Comparison of ENCODE assay signal across 9 cellular contexts in the genomic region with DNA sequence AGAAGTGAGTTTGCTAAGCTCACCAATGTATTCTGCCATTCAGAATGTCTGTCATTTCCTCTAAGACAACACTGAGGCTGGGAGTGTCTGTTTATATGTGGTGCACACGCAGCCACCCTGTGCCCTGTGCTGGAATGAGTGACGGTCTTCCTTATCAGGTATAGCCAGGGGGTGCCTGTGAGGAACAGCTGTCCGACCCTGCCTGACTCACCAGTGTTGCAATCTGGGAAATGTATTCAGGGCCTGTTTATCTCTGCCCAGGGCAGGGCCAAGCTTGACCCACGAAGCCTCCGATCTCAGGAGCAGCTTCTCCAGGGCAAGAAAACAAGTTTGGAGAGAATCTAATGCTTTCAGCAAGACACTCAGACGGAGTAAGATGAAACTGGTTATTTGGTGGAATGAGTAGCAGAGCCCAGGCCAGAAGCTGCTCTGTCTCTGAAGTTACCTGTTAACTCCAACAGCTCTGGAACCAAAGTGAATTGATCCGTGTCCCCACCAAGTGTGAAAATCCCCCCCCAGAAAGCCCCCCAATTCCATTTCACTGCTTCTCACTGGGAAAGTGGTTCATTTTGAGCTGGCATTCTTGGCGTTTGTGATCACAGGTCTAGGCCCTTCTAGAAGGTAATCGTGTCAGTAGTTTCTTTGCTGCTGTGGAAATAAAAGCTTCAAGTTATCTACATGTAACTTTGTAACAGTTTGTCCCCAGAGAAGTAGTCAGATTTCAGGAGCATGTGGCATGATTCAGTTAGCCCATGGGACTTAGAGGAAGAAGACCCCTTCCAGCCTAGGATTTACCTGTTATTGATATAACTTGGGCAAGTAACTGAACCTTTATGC. TPM values are rescaled to one million over a fixed set of nuclear protein-coding genes. Genes with fewer than 3 reads are reported as not detected.
DNase-seq lines count a peak whose midpoint lies in the region; ATAC-seq and TF ChIP-seq lines count a peak whose summit lies in the region.
"Had no signal": no experiment of that assay in that cellular context is flagged by ENCODE, and none has a peak within 500 bp of the region (broad histone marks: within the 10 kb centered on the region; RNA-seq: fewer than 3 reads in every experiment).

No MANE protein-coding gene starts in this region.

- WGBS in esophagus muscularis mucosa, result 76% methylated on average over 9 of the region's 9 CpGs

- H3K27ac ChIP-seq in OCI-LY7 (ENCODE audit: low read depth, low read length, poor library complexity, severe bottlenecking) (no peak overlapping the region), epithelial cell of prostate (peak overlapping the region; percentile 98), esophagus muscularis mucosa (replicated peaks in 1 of 4) (no peak overlapping the region)
- no peak overlapping the region for H3K27ac ChIP-seq in CD4-positive, alpha-beta T cell (ENCODE audit: low read depth, low read length)

- TF ChIP-seq EP300 in esophagus muscularis mucosa (IDR thresholded peaks at IDR 0.05), result no peak

- POLR2A ChIA-PET in OCI-LY7 (lab: Charles Lee), result interaction anchor here (0.5 kb wide), 1 partner anchor 745 kb away, joined by 3 read pairs; no protein-coding TSS in a partner anchor
- POLR2A ChIA-PET in CD4-positive, alpha-beta T cell (lab: Charles Lee), result no interaction called here

- H3K27me3 ChIP-seq in CD4-positive, alpha-beta T cell (ENCODE audit: control insufficient read depth, insufficient read depth, low read length), result no peaks in the 10 kb centered on the region
- H3K27me3 ChIP-seq in esophagus muscularis mucosa, result no peaks in the 10 kb centered on the region

- H3K36me3 Mint-ChIP-seq in nephron (ENCODE audit: low read depth), result no peaks in the 10 kb centered on the region
- H3K36me3 Mint-ChIP-seq in CD4-positive, alpha-beta T cell (ENCODE audit: low read depth), result no peaks in the 10 kb centered on the region
- H3K36me3 Mint-ChIP-seq: activated CD8-positive, alpha-beta memory T cell treated with anti-CD3 and anti-CD28 coated beads, Interleukin-2, amount 10 ng/mL, durations not matched to agents 7 days and 5 days had no signal

- H2AFZ ChIP-seq in OCI-LY7 (ENCODE audit: low read length), result 0 out of 2 replicates have a peak overlapping the region, but pooled peaks have one; percentile 21

- H3K9me3 Mint-ChIP-seq in nephron, result no peaks in the 10 kb centered on the region
- no peaks in the 10 kb centered on the region for H3K9me3 Mint-ChIP-seq in CD4-positive, alpha-beta T cell

- no peak for ATAC-seq in CD4-positive, alpha-beta T cell (ENCODE audit: poor library complexity)
- ATAC-seq: activated CD8-positive, alpha-beta memory T cell treated with anti-CD3 and anti-CD28 coated beads, Interleukin-2, amount 10 ng/mL, durations not matched to agents 7 days and 5 days had no signal

- H4K20me1 ChIP-seq in OCI-LY7 (ENCODE audit: insufficient read depth, low read length), result no peaks in the 10 kb centered on the region

- CTCF ChIA-PET in OCI-LY7 (lab: Charles Lee; ENCODE audit: unreplicated experiment), result interaction anchor here (0.6 kb wide), 1 partner anchor 55 kb away, joined by 3 read pairs; no protein-coding TSS in a partner anchor
- CTCF ChIA-PET in CD4-positive, alpha-beta T cell (lab: Charles Lee), result interaction anchor here (0.5 kb wide), 1 partner anchor 17 kb away, joined by 3 read pairs; no protein-coding TSS in a partner anchor

- no TSS peak for BruUV-seq in OCI-LY7 (replicated peaks; lab: Mats Ljungman, UMichigan)

- peak overlapping the region in 1 of 3 experiments; percentile 41 for H3K4me3 Mint-ChIP-seq in nephron
- no peak overlapping the region for H3K4me3 Mint-ChIP-seq in CD4-positive, alpha-beta T cell
- H3K4me3 Mint-ChIP-seq: activated CD8-positive, alpha-beta memory T cell treated with anti-CD3 and anti-CD28 coated beads, Interleukin-2, amount 10 ng/mL, durations not matched to agents 7 days and 5 days had no signal

- no peak for TF ChIP-seq CTCF in OCI-LY7 (conservative IDR thresholded peaks at IDR 0.05; ENCODE audit: low read length)
- no peak for TF ChIP-seq CTCF in nephron (IDR thresholded peaks at IDR 0.05; ENCODE audit: unreplicated experiment in 3 of 3)
- TF ChIP-seq CTCF in CD4-positive, alpha-beta T cell (IDR thresholded peaks at IDR 0.05), result no peak
- TF ChIP-seq CTCF in esophagus muscularis mucosa (IDR thresholded peaks at IDR 0.05), result no peak

- H3K27ac Mint-ChIP-seq in nephron, result peak overlapping the region; percentile 32 to 73 (median 38)
- no peak overlapping the region for H3K27ac Mint-ChIP-seq in CD4-positive, alpha-beta T cell
- H3K27ac Mint-ChIP-seq: activated CD8-positive, alpha-beta memory T cell treated with anti-CD3 and anti-CD28 coated beads, Interleukin-2, amount 10 ng/mL, durations not matched to agents 7 days and 5 days had no signal

- H3K79me2 ChIP-seq in OCI-LY7 (ENCODE audit: insufficient read depth, low read depth, low read length), result no peaks in the 10 kb centered on the region

- H3K27me3 Mint-ChIP-seq in nephron (ENCODE audit: low read depth), result no peaks in the 10 kb centered on the region
- no peaks in the 10 kb centered on the region for H3K27me3 Mint-ChIP-seq in CD4-positive, alpha-beta T cell

- TF ChIP-seq POLR2A in esophagus muscularis mucosa (IDR thresholded peaks at IDR 0.05; ENCODE audit: low read depth), result no peak

- H3K4me1 ChIP-seq in OCI-LY7 (ENCODE audit: insufficient read depth, low read length, poor library complexity, severe bottlenecking) (peaks cover 6% of the 10 kb centered on the region), esophagus muscularis mucosa (peaks cover 0 to 3% (median 0%) of the 10 kb centered on the region in 4 donors)

- H3K9me2 ChIP-seq in OCI-LY7 (ENCODE audit: insufficient read depth, low read length), result no peaks in the 10 kb centered on the region

- H3K9me3 ChIP-seq in OCI-LY7 (ENCODE audit: low read length), result no peaks in the 10 kb centered on the region
- H3K9me3 ChIP-seq in CD4-positive, alpha-beta T cell (ENCODE audit: control insufficient read depth, low read length), result no peaks in the 10 kb centered on the region
- no peaks in the 10 kb centered on the region for H3K9me3 ChIP-seq in esophagus muscularis mucosa

- peaks cover 21% of the 10 kb centered on the region for H3K4me1 Mint-ChIP-seq in nephron
- no peaks in the 10 kb centered on the region for H3K4me1 Mint-ChIP-seq in CD4-positive, alpha-beta T cell (ENCODE audit: low read depth)
- H3K4me1 Mint-ChIP-seq: activated CD8-positive, alpha-beta memory T cell treated with anti-CD3 and anti-CD28 coated beads, Interleukin-2, amount 10 ng/mL, durations not matched to agents 7 days and 5 days had no signal

- intact Hi-C loops in OCI-LY7 (cut with micrococcal nuclease; ENCODE audit: unreplicated experiment) (no loop called here), esophagus muscularis mucosa (cut with DNase I) (no loop called here)
- intact Hi-C loops in CD4-positive, alpha-beta T cell (cut with DNase I, micrococcal nuclease), result no loop called here

- H3K4me2 ChIP-seq in OCI-LY7 (ENCODE audit: low read length), result no peak overlapping the region

- H3K36me3 ChIP-seq in OCI-LY7 (ENCODE audit: insufficient read depth, low read length) (no peaks in the 10 kb centered on the region), esophagus muscularis mucosa (no peaks in the 10 kb centered on the region)

- H3K4me3 ChIP-seq in OCI-LY7 (ENCODE audit: low read depth, low read length, poor library complexity, severe bottlenecking), result no peak overlapping the region
- H3K4me3 ChIP-seq in esophagus muscularis mucosa, result no peak overlapping the region

- peak; percentile 77 for DNase-seq in DMS 273 (lab: John Stamatoyannopoulos, UW; ENCODE audit: unreplicated experiment)
- DNase-seq in OCI-LY7 (ENCODE audit: low spot score), result no peak
- peak; percentile 87 for DNase-seq in epithelial cell of prostate (ENCODE audit: low read depth, low spot score)
- no peak for DNase-seq in CD4-positive, alpha-beta T cell
- no peak for DNase-seq in DMS79 (lab: John Stamatoyannopoulos, UW)
- no peak for DNase-seq in stimulated activated CD4-positive, alpha-beta T cell treated with anti-CD3 and anti-CD28 coated beads, Interleukin-4, amount 100 ng/mL, for 1 hour
- no peak for DNase-seq in esophagus muscularis mucosa (ENCODE audit: extremely low spot score)
- DNase-seq: activated CD8-positive, alpha-beta memory T cell treated with anti-CD3 and anti-CD28 coated beads, Interleukin-2, amount 10 ng/mL, durations not matched to agents 7 days and 5 days had no signal

RNA-seq across cellular contexts. Expression of a gene that starts 6.1 kb away (rescaled TPM):
- total RNA-seq in OCI-LY7 (2014; rRNA removed; shearing (Covaris generic)), result 12.7 and 15.0 TPM in 2 replicates
- 35.3 and 41.4 TPM in 2 replicates for total RNA-seq in OCI-LY7 (2022)
- 10 to 100 TPM; 52.1 to 52.5 TPM for total RNA-seq in CD4-positive, alpha-beta T cell
- total RNA-seq in esophagus muscularis mucosa, result 100 to 1,000 TPM in 1 of 4 donors, 10 to 100 TPM in 3; 68.3 to 123 (median 91.4) TPM

Comparison
In these comparisons a context has a peak if more than half of its experiments do, and no peak if none do; other contexts are left out.
1. DNase-seq: peak in DMS 273 (single experiment) and epithelial cell of prostate (single experiment); none in OCI-LY7 (single experiment), CD4-positive, alpha-beta T cell (0 of 10), DMS79 (single experiment), stimulated activated CD4-positive, alpha-beta T cell treated with anti-CD3 and anti-CD28 coated beads, Interleukin-4, amount 100 ng/mL, for 1 hour (single experiment) and esophagus muscularis mucosa (single experiment).